Comparison of ENCODE assay signal across 13 cellular contexts in the genomic region with DNA sequence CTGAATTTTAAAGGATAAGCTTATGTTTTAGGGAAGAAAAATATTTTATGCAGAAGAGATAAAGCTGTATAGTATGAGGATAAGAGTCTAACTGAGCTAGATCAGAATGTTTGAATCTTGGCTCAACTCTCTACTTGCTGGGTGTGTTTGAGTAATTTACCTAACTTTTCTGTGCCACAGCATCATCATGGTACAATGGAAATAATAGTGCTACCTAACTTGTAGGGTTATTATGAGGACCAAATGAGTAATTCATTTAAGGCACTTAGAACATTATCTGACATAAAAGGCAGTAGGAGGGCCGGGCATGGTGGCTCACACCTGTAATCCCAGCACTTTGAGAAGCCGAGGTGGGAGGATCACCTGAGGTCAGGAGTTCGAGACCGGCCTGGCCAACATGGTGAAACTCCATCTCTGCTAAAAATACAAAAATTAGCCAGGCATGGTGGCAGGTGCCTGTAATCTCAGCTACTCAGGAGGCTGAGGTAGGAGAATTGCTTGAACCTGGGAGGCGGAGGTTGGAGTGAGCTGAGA. TPM values are rescaled to one million over a fixed set of nuclear protein-coding genes. Genes with fewer than 3 reads are reported as not detected.
DNase-seq lines count a peak whose midpoint lies in the region.
"Not testable (repeated sequence)": the region's sequence is repeated elsewhere in the genome, so short reads cannot be mapped to it uniquely, and the experiment has no call there.
"Had no signal": no experiment of that assay in that cellular context is flagged by ENCODE, and none has a peak within 500 bp of the region (broad histone marks: within the 10 kb centered on the region; RNA-seq: fewer than 3 reads in every experiment).

No MANE protein-coding gene starts in this region.

- not testable (repeated sequence) for H3K27me3 Mint-ChIP-seq in CD4-positive, alpha-beta memory T cell; T-helper 1 cell treated with Interleukin-12 subunit alpha and Interleukin-12 subunit beta and Interleukin-4 antibody, amounts not matched to agents 30 μg/mL and 1 μg/mL, for 36 hours (ENCODE audit: low read depth); activated CD4-positive, alpha-beta T cell treated with anti-CD3 and anti-CD28 coated beads, Interleukin-2, amount 10 ng/mL, durations not matched to agents 24 days and 14 days; activated T-helper 2 cell treated with anti-CD3 and anti-CD28 coated beads, Interferon-gamma antibody, Interleukin-2, Interleukin-4, amounts not matched to agents 10 μg/mL and 5 μg/mL and 100 μg/mL, durations not matched to agents 14 hours and 24 hours and 36 hours (ENCODE audit: low read depth); activated naive CD8-positive, alpha-beta T cell
- peaks cover 2 to 10% (median 3%) of the 10 kb centered on the region in 3 donors for H3K27me3 Mint-ChIP-seq in immature natural killer cell (ENCODE audit: low read depth in 3 of 3)

- peak overlapping the region; percentile 33 to 100 (median 62) for H3K4me3 Mint-ChIP-seq in CD4-positive, alpha-beta memory T cell
- not testable (repeated sequence) for H3K4me3 Mint-ChIP-seq in T-helper 1 cell treated with Interleukin-12 subunit alpha and Interleukin-12 subunit beta and Interleukin-4 antibody, amounts not matched to agents 30 μg/mL and 1 μg/mL, for 36 hours
- H3K4me3 Mint-ChIP-seq in activated CD4-positive, alpha-beta T cell treated with anti-CD3 and anti-CD28 coated beads, Interleukin-2, amount 10 ng/mL, durations not matched to agents 24 days and 14 days: peak overlapping the region; percentile 42
- H3K4me3 Mint-ChIP-seq in activated T-helper 2 cell treated with anti-CD3 and anti-CD28 coated beads, Interferon-gamma antibody, Interleukin-2, Interleukin-4, amounts not matched to agents 10 μg/mL and 5 μg/mL and 100 μg/mL, durations not matched to agents 14 hours and 24 hours and 36 hours (ENCODE audit: low read depth): peak overlapping the region; percentile 1
- peak overlapping the region; percentile 85 for H3K4me3 Mint-ChIP-seq in activated naive CD8-positive, alpha-beta T cell
- peak overlapping the region in 1 of 5 donors; percentile 21 for H3K4me3 Mint-ChIP-seq in immature natural killer cell

- peak overlapping the region; percentile 91 for H3K27ac ChIP-seq in CD4-positive, alpha-beta memory T cell (ENCODE audit: low read depth, low read length)

- H3K4me3 ChIP-seq in CD4-positive, alpha-beta memory T cell (ENCODE audit: low read length in 2 of 2): not testable (repeated sequence)

- not testable (repeated sequence) for H3K9me3 Mint-ChIP-seq in CD4-positive, alpha-beta memory T cell; T-helper 1 cell treated with Interleukin-12 subunit alpha and Interleukin-12 subunit beta and Interleukin-4 antibody, amounts not matched to agents 30 μg/mL and 1 μg/mL, for 36 hours; activated CD4-positive, alpha-beta T cell treated with anti-CD3 and anti-CD28 coated beads, Interleukin-2, amount 10 ng/mL, durations not matched to agents 24 days and 14 days; activated T-helper 2 cell treated with anti-CD3 and anti-CD28 coated beads, Interferon-gamma antibody, Interleukin-2, Interleukin-4, amounts not matched to agents 10 μg/mL and 5 μg/mL and 100 μg/mL, durations not matched to agents 14 hours and 24 hours and 36 hours; activated naive CD8-positive, alpha-beta T cell (ENCODE audit: low read depth); immature natural killer cell

- H3K27me3 ChIP-seq in CD4-positive, alpha-beta memory T cell (ENCODE audit: insufficient read depth, low read length): not testable (repeated sequence)

- H3K36me3 ChIP-seq in CD4-positive, alpha-beta memory T cell (ENCODE audit: insufficient read depth, low read length): peaks cover 39% of the 10 kb centered on the region

- peak overlapping the region; percentile 69 to 99 (median 91) for H3K27ac Mint-ChIP-seq in CD4-positive, alpha-beta memory T cell
- peak overlapping the region; percentile 55 for H3K27ac Mint-ChIP-seq in T-helper 1 cell treated with Interleukin-12 subunit alpha and Interleukin-12 subunit beta and Interleukin-4 antibody, amounts not matched to agents 30 μg/mL and 1 μg/mL, for 36 hours
- H3K27ac Mint-ChIP-seq in activated CD4-positive, alpha-beta T cell treated with anti-CD3 and anti-CD28 coated beads, Interleukin-2, amount 10 ng/mL, durations not matched to agents 24 days and 14 days: peak overlapping the region; percentile 99
- peak overlapping the region; percentile 100 for H3K27ac Mint-ChIP-seq in activated T-helper 2 cell treated with anti-CD3 and anti-CD28 coated beads, Interferon-gamma antibody, Interleukin-2, Interleukin-4, amounts not matched to agents 10 μg/mL and 5 μg/mL and 100 μg/mL, durations not matched to agents 14 hours and 24 hours and 36 hours
- peak overlapping the region; percentile 99 for H3K27ac Mint-ChIP-seq in activated naive CD8-positive, alpha-beta T cell
- H3K27ac Mint-ChIP-seq in immature natural killer cell: peak overlapping the region in 4 of 6 donors; percentile 5 to 91 (median 42)

- intact Hi-C loops in CD4-positive, alpha-beta memory T cell (cut with micrococcal nuclease): loop anchor here (5.0 kb wide), 1 partner anchor 128 kb away; the partner anchor contains the start of gene KMT2A
- intact Hi-C loops in activated CD4-positive, alpha-beta T cell treated with anti-CD3 and anti-CD28 coated beads, Interleukin-2, amount 10 ng/mL, durations not matched to agents 24 days and 14 days (cut with micrococcal nuclease): loop anchor here (5.0 kb wide), 2 partner anchors 263 to 322 kb away; partner anchors contain the start of genes ARCN1 and IL10RA
- intact Hi-C loops in activated T-helper 2 cell treated with anti-CD3 and anti-CD28 coated beads, Interferon-gamma antibody, Interleukin-2, Interleukin-4, amounts not matched to agents 10 μg/mL and 5 μg/mL and 100 μg/mL, durations not matched to agents 14 hours and 24 hours and 36 hours (cut with micrococcal nuclease): loop anchor here (5.0 kb wide), 2 partner anchors 92 to 263 kb away; partner anchors contain the start of gene ARCN1

- H3K9me3 ChIP-seq in CD4-positive, alpha-beta memory T cell (ENCODE audit: control insufficient read depth in 1 of 2, low read length in 2 of 2): not testable (repeated sequence)

- peaks cover 53 to 94% (median 76%) of the 10 kb centered on the region in 4 donors for H3K4me1 Mint-ChIP-seq in CD4-positive, alpha-beta memory T cell
- peaks cover 62% of the 10 kb centered on the region for H3K4me1 Mint-ChIP-seq in T-helper 1 cell treated with Interleukin-12 subunit alpha and Interleukin-12 subunit beta and Interleukin-4 antibody, amounts not matched to agents 30 μg/mL and 1 μg/mL, for 36 hours (ENCODE audit: low read depth)
- peaks cover 69% of the 10 kb centered on the region for H3K4me1 Mint-ChIP-seq in activated CD4-positive, alpha-beta T cell treated with anti-CD3 and anti-CD28 coated beads, Interleukin-2, amount 10 ng/mL, durations not matched to agents 24 days and 14 days
- peaks cover 68% of the 10 kb centered on the region for H3K4me1 Mint-ChIP-seq in activated T-helper 2 cell treated with anti-CD3 and anti-CD28 coated beads, Interferon-gamma antibody, Interleukin-2, Interleukin-4, amounts not matched to agents 10 μg/mL and 5 μg/mL and 100 μg/mL, durations not matched to agents 14 hours and 24 hours and 36 hours (ENCODE audit: low read depth)
- peaks cover 84% of the 10 kb centered on the region for H3K4me1 Mint-ChIP-seq in activated naive CD8-positive, alpha-beta T cell (ENCODE audit: low read depth)
- H3K4me1 Mint-ChIP-seq in immature natural killer cell: peaks cover 70 to 97% of the 10 kb centered on the region in 2 donors

- CTCF ChIA-PET in CD4-positive, alpha-beta memory T cell (lab: Charles Lee; ENCODE audit: partially characterized antibody): interaction anchor here (0.9 to 6.9 kb wide), 4 partner anchors 13 to 183 kb away, joined by 3 to 43 read pairs (median 4); no protein-coding TSS in a partner anchor

- POLR2A ChIA-PET in CD4-positive, alpha-beta memory T cell (lab: Charles Lee; ENCODE audit: partially characterized antibody): interaction anchor here (0.8 to 1.9 kb wide), 5 partner anchors 10 to 111 kb away, joined by 4 to 9 read pairs (median 5); partner anchors contain the start of genes MPZL3 and UBE4A

- peaks cover 80% of the 10 kb centered on the region for H3K4me1 ChIP-seq in CD4-positive, alpha-beta memory T cell (ENCODE audit: insufficient read depth, low read length)

- peaks cover 72 to 88% of the 10 kb centered on the region in 2 donors for H3K36me3 Mint-ChIP-seq in CD4-positive, alpha-beta memory T cell
- peaks cover 64% of the 10 kb centered on the region for H3K36me3 Mint-ChIP-seq in T-helper 1 cell treated with Interleukin-12 subunit alpha and Interleukin-12 subunit beta and Interleukin-4 antibody, amounts not matched to agents 30 μg/mL and 1 μg/mL, for 36 hours (ENCODE audit: low read depth)
- H3K36me3 Mint-ChIP-seq in activated CD4-positive, alpha-beta T cell treated with anti-CD3 and anti-CD28 coated beads, Interleukin-2, amount 10 ng/mL, durations not matched to agents 24 days and 14 days (ENCODE audit: low read depth): peaks cover 77% of the 10 kb centered on the region
- H3K36me3 Mint-ChIP-seq in activated T-helper 2 cell treated with anti-CD3 and anti-CD28 coated beads, Interferon-gamma antibody, Interleukin-2, Interleukin-4, amounts not matched to agents 10 μg/mL and 5 μg/mL and 100 μg/mL, durations not matched to agents 14 hours and 24 hours and 36 hours (ENCODE audit: low read depth): peaks cover 87% of the 10 kb centered on the region
- peaks cover 41% of the 10 kb centered on the region for H3K36me3 Mint-ChIP-seq in activated naive CD8-positive, alpha-beta T cell
- H3K36me3 Mint-ChIP-seq in immature natural killer cell: peaks cover 9 to 53% (median 42%) of the 10 kb centered on the region in 3 donors

- peak in 1 of 5 donors; percentile 35 for DNase-seq in CD4-positive, alpha-beta memory T cell
- not testable (repeated sequence) for DNase-seq in activated CD4-positive, alpha-beta T cell treated with anti-CD3 and anti-CD28 coated beads, Interleukin-2, amount 10 ng/mL, durations not matched to agents 24 days and 14 days; activated T-helper 2 cell treated with anti-CD3 and anti-CD28 coated beads, Interferon-gamma antibody, Interleukin-2, Interleukin-4, amounts not matched to agents 10 μg/mL and 5 μg/mL and 100 μg/mL, durations not matched to agents 14 hours and 24 hours and 36 hours (ENCODE audit: low spot score); immature natural killer cell
- DNase-seq in activated CD8-positive, alpha-beta memory T cell treated with anti-CD3 and anti-CD28 coated beads, Interleukin-2, amount 50 U/mL, for 4 hours: peak; percentile 31
- peak; percentile 14 for DNase-seq in stimulated activated naive CD4-positive, alpha-beta T cell treated with Interleukin-2 at 50 U/mL for 16 hours (lab: John Stamatoyannopoulos, UW)

RNA-seq across cellular contexts. Expression of gene CD3E, which starts 4.5 kb away (rescaled TPM):
- total RNA-seq in CD4-positive, alpha-beta memory T cell: 100 to 1,000 TPM; 581 to 618 TPM
- 100 to 1,000 TPM; 627 to 999 TPM for polyA plus RNA-seq in CD4-positive, alpha-beta memory T cell
- 571 TPM in 2 replicates for total RNA-seq in activated CD4-positive, alpha-beta T cell treated with anti-CD3 and anti-CD28 coated beads, Interleukin-2, amount 10 ng/mL, durations not matched to agents 24 days and 14 days
- 518 and 529 TPM in 2 replicates for total RNA-seq in activated T-helper 2 cell treated with anti-CD3 and anti-CD28 coated beads, Interferon-gamma antibody, Interleukin-2, Interleukin-4, amounts not matched to agents 10 μg/mL and 5 μg/mL and 100 μg/mL, durations not matched to agents 14 hours and 24 hours and 36 hours
- 100 to 1,000 TPM in 2 of 3 donors, 10 to 100 TPM in 1; 50.4 to 456 (median 296) TPM for polyA plus RNA-seq in immature natural killer cell
- total RNA-seq: A172, H1, HepG2, HT-29 had no signal
- polyA plus RNA-seq: AG04450, H1, HepG2 had no signal

RNA-seq across cellular contexts. Expression of gene CD3D, which starts 33.4 kb away (rescaled TPM):
- total RNA-seq in CD4-positive, alpha-beta memory T cell: 100 to 1,000 TPM; 338 to 343 TPM
- 1,000 to 10,000 TPM in 1 of 2 donors, 100 to 1,000 TPM in 1; 993 to 1,046 TPM for polyA plus RNA-seq in CD4-positive, alpha-beta memory T cell
- 381 and 400 TPM in 2 replicates for total RNA-seq in activated CD4-positive, alpha-beta T cell treated with anti-CD3 and anti-CD28 coated beads, Interleukin-2, amount 10 ng/mL, durations not matched to agents 24 days and 14 days
- 386 and 400 TPM in 2 replicates for total RNA-seq in activated T-helper 2 cell treated with anti-CD3 and anti-CD28 coated beads, Interferon-gamma antibody, Interleukin-2, Interleukin-4, amounts not matched to agents 10 μg/mL and 5 μg/mL and 100 μg/mL, durations not matched to agents 14 hours and 24 hours and 36 hours
- 10 to 100 TPM; 19.8 to 97.2 (median 20.5) TPM for polyA plus RNA-seq in immature natural killer cell
- total RNA-seq: A172, H1, HT-29 had no signal
- polyA plus RNA-seq: AG04450, H1 had no signal

RNA-seq across cellular contexts. Expression of gene CD3G, which starts 35.1 kb away (rescaled TPM):
- total RNA-seq in CD4-positive, alpha-beta memory T cell: 100 to 1,000 TPM; 191 to 205 TPM
- 100 to 1,000 TPM; 131 to 417 TPM for polyA plus RNA-seq in CD4-positive, alpha-beta memory T cell
- total RNA-seq in activated CD4-positive, alpha-beta T cell treated with anti-CD3 and anti-CD28 coated beads, Interleukin-2, amount 10 ng/mL, durations not matched to agents 24 days and 14 days: 143 and 145 TPM in 2 replicates
- 134 and 139 TPM in 2 replicates for total RNA-seq in activated T-helper 2 cell treated with anti-CD3 and anti-CD28 coated beads, Interferon-gamma antibody, Interleukin-2, Interleukin-4, amounts not matched to agents 10 μg/mL and 5 μg/mL and 100 μg/mL, durations not matched to agents 14 hours and 24 hours and 36 hours
- 10 to 100 TPM in 2 of 3 donors, 1 to 10 TPM in 1; 4.1 to 40.7 (median 10.8) TPM for polyA plus RNA-seq in immature natural killer cell
- total RNA-seq: A172, H1, HepG2, HT-29 had no signal
- polyA plus RNA-seq: AG04450, H1, HepG2 had no signal

RNA-seq across cellular contexts. Expression of gene MPZL2, which starts 45.0 kb away (rescaled TPM):
- 1 to 10 TPM; 2.9 to 3.7 TPM for total RNA-seq in CD4-positive, alpha-beta memory T cell
- polyA plus RNA-seq in CD4-positive, alpha-beta memory T cell: 1 to 10 TPM in 1 of 2 donors, under 1 TPM in 1; 0.64 to 4.2 TPM
- 18.5 and 19.3 TPM in 2 replicates for total RNA-seq in activated CD4-positive, alpha-beta T cell treated with anti-CD3 and anti-CD28 coated beads, Interleukin-2, amount 10 ng/mL, durations not matched to agents 24 days and 14 days
- total RNA-seq in activated T-helper 2 cell treated with anti-CD3 and anti-CD28 coated beads, Interferon-gamma antibody, Interleukin-2, Interleukin-4, amounts not matched to agents 10 μg/mL and 5 μg/mL and 100 μg/mL, durations not matched to agents 14 hours and 24 hours and 36 hours: 13.9 and 14.6 TPM in 2 replicates
- 1 to 10 TPM in 1 of 3 donors, under 1 TPM in 2; 0.17 to 1.5 (median 0.49) TPM for polyA plus RNA-seq in immature natural killer cell
- total RNA-seq: A172 had no signal
- polyA plus RNA-seq: AG04450 had no signal

RNA-seq across cellular contexts. Expression of gene UBE4A, which starts 50.3 kb away (rescaled TPM):
- total RNA-seq in CD4-positive, alpha-beta memory T cell: 10 to 100 TPM; 50.3 to 52.2 TPM
- polyA plus RNA-seq in CD4-positive, alpha-beta memory T cell: 10 to 100 TPM; 16.9 to 25.5 TPM
- total RNA-seq in activated CD4-positive, alpha-beta T cell treated with anti-CD3 and anti-CD28 coated beads, Interleukin-2, amount 10 ng/mL, durations not matched to agents 24 days and 14 days: 46.3 and 47.9 TPM in 2 replicates
- total RNA-seq in activated T-helper 2 cell treated with anti-CD3 and anti-CD28 coated beads, Interferon-gamma antibody, Interleukin-2, Interleukin-4, amounts not matched to agents 10 μg/mL and 5 μg/mL and 100 μg/mL, durations not matched to agents 14 hours and 24 hours and 36 hours: 41.2 and 44.1 TPM in 2 replicates
- polyA plus RNA-seq in immature natural killer cell: 10 to 100 TPM; 13.7 to 26.3 (median 14.1) TPM

Comparison
In these comparisons a context has a peak if more than half of its experiments do, and no peak if none do; other contexts are left out.
1. H3K27ac Mint-ChIP-seq: peak in every context shown above with its lines; median percentile 100 in activated T-helper 2 cell treated with anti-CD3 and anti-CD28 coated beads, Interferon-gamma antibody, Interleukin-2, Interleukin-4, amounts not matched to agents 10 μg/mL and 5 μg/mL and 100 μg/mL, durations not matched to agents 14 hours and 24 hours and 36 hours; 99 in activated CD4-positive, alpha-beta T cell treated with anti-CD3 and anti-CD28 coated beads, Interleukin-2, amount 10 ng/mL, durations not matched to agents 24 days and 14 days; 99 in activated naive CD8-positive, alpha-beta T cell; 91 in CD4-positive, alpha-beta memory T cell; 55 in T-helper 1 cell treated with Interleukin-12 subunit alpha and Interleukin-12 subunit beta and Interleukin-4 antibody, amounts not matched to agents 30 μg/mL and 1 μg/mL, for 36 hours; 42 in immature natural killer cell.